8 cellular contexts compared by ENCODE assay signal in genomic region chr7:2529161-2530075, GRCh38. TPM values are rescaled to one million over a fixed set of nuclear protein-coding genes. Genes with fewer than 3 reads are reported as not detected.
DNase-seq lines count a peak whose midpoint lies in the region; ATAC-seq, FAIRE-seq and TF ChIP-seq lines count a peak whose summit lies in the region.

No MANE protein-coding gene starts in this region.

- no peaks in the 10 kb centered on the region for H3K9me3 ChIP-seq in A549

- POLR2A ChIA-PET in A549 (lab: Yijun Ruan, JAX), result no interaction called here

- H3K27ac ChIP-seq in A549, result peak overlapping the region; percentile 95 to 96

- H3K4me3 Mint-ChIP-seq in activated T-cell treated with anti-CD3 and anti-CD28 coated beads, Interleukin-2, amount 50 U/mL, for 4 hours, result peak overlapping the region; percentile 66

- H3K4me2 ChIP-seq in A549, result peak overlapping the region; percentile 78

- no peak for FAIRE-seq in A549 (lab: Jason Lieb, UNC)

- TF ChIP-seq RAD21 in A549 (conservative IDR thresholded peaks at IDR 0.05 in 1 of 2, IDR thresholded peaks at IDR 0.05 in 1 of 2), result no peak

- H3K4me3 ChIP-seq in A549 (0 out of 3 replicates have a peak overlapping the region, but pooled peaks have one; percentile 5), fibroblast of villous mesenchyme (ENCODE audit: low read depth, low read length) (no peak overlapping the region)

- peak in 1 of 2 experiments; percentile 34; a peak in 1 of 5 replicates for TF ChIP-seq EP300 in A549 (IDR thresholded peaks at IDR 0.05)

- peak; percentile 59 to 60 for DNase-seq in A549 (ENCODE audit: low read depth in 1 of 2, low spot score in 1 of 2)
- peak; percentile 81 for DNase-seq in NAMALWA (ENCODE audit: low spot score)
- no peak for DNase-seq in activated T-cell treated with anti-CD3 and anti-CD28 coated beads, Interleukin-2, amount 50 U/mL, for 4 hours
- DNase-seq in fibroblast of villous mesenchyme (ENCODE audit: low read depth), result peak; percentile 60
- DNase-seq in putamen (ENCODE audit: low spot score), result peak; percentile 52
- no peak for DNase-seq in NCI-H146 treated with DMSO at 0.1 percent for 48 hours (lab: John Stamatoyannopoulos, UW; ENCODE audit: unreplicated experiment)

- CTCF ChIA-PET in A549 (lab: Yijun Ruan, JAX), result interaction anchor here (1.3 to 1.5 kb wide), 2 partner anchors 52 to 59 kb away, joined by 3 to 4 read pairs; no protein-coding TSS in a partner anchor

- WGBS in A549 (ENCODE audit: missing lambda C conversion rate), result 3% methylated on average over 12 of the region's 30 CpGs

- no peak for TF ChIP-seq POLR2A in A549 (IDR thresholded peaks at IDR 0.05; ENCODE audit: low read length)

- TF ChIP-seq CTCF in A549 (IDR thresholded peaks at IDR 0.05), result no peak
- no peak for TF ChIP-seq CTCF in fibroblast of villous mesenchyme (IDR thresholded peaks at IDR 0.05; ENCODE audit: insufficient read depth, low read depth, low read length)

- peaks cover 4% of the 10 kb centered on the region for H3K36me3 Mint-ChIP-seq in activated T-cell treated with anti-CD3 and anti-CD28 coated beads, Interleukin-2, amount 50 U/mL, for 4 hours (ENCODE audit: insufficient read depth)

- H3K27me3 Mint-ChIP-seq in activated T-cell treated with anti-CD3 and anti-CD28 coated beads, Interleukin-2, amount 50 U/mL, for 4 hours (ENCODE audit: low read depth), result no peaks in the 10 kb centered on the region

- no peaks in the 10 kb centered on the region for H3K9me3 Mint-ChIP-seq in activated T-cell treated with anti-CD3 and anti-CD28 coated beads, Interleukin-2, amount 50 U/mL, for 4 hours

- ATAC-seq in A549 (peak; percentile 54 to 57), GM19452 (IDR thresholded peaks at IDR 0.05; ENCODE audit: unreplicated experiment) (peak; percentile 53), HG03039 (IDR thresholded peaks at IDR 0.05; ENCODE audit: unreplicated experiment) (no peak)
- peak; percentile 55 to 56 for ATAC-seq in activated T-cell treated with anti-CD3 and anti-CD28 coated beads, Interleukin-2, amount 50 U/mL, for 4 hours

- peaks cover 53% of the 10 kb centered on the region for H3K4me1 Mint-ChIP-seq in activated T-cell treated with anti-CD3 and anti-CD28 coated beads, Interleukin-2, amount 50 U/mL, for 4 hours (ENCODE audit: low read depth)

- H3K4me1 ChIP-seq in A549, result peaks cover 68% of the 10 kb centered on the region

TF ChIP-seq in A549, 52 proteins besides CTCF, POLR2A, EP300 and RAD21 (continues in another document):
- TF ChIP-seq FOXS1 (CRISPR knock-in tag; IDR thresholded peaks at IDR 0.05) (no peak), TP53 (CRISPR knock-in tag; IDR thresholded peaks at IDR 0.05) (no peak), ATOH8 (CRISPR knock-in tag; IDR thresholded peaks at IDR 0.05; ENCODE audit: low read depth) (no peak), EHMT2 (IDR thresholded peaks at IDR 0.05; ENCODE audit: low read depth) (no peak), GATA3 (IDR thresholded peaks at IDR 0.05; ENCODE audit: borderline replicate concordance) (no peak), CBX8 (IDR thresholded peaks at IDR 0.05) (no peak), ZSCAN20 (CRISPR knock-in tag; IDR thresholded peaks at IDR 0.05) (no peak), BHLHE40 (IDR thresholded peaks at IDR 0.05; ENCODE audit: low read depth, low read length) (no peak), PHF8 (IDR thresholded peaks at IDR 0.05; ENCODE audit: borderline replicate concordance, low read depth) (no peak), NR3C1 (IDR thresholded peaks at IDR 0.05) (no peak)
- TF ChIP-seq, protein P1, sequence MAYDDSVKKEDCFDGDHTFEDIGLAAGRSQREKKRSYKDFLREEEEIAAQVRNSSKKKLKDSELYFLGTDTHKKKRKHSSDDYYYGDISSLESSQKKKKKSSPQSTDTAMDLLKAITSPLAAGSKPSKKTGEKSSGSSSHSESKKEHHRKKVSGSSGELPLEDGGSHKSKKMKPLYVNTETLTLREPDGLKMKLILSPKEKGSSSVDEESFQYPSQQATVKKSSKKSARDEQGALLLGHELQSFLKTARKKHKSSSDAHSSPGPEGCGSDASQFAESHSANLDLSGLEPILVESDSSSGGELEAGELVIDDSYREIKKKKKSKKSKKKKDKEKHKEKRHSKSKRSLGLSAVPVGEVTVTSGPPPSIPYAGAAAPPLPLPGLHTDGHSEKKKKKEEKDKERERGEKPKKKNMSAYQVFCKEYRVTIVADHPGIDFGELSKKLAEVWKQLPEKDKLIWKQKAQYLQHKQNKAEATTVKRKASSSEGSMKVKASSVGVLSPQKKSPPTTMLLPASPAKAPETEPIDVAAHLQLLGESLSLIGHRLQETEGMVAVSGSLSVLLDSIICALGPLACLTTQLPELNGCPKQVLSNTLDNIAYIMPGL (CRISPR knock-in tag; IDR thresholded peaks at IDR 0.05; ENCODE audit: borderline replicate concordance), result no peak
- TF ChIP-seq, protein P2, sequence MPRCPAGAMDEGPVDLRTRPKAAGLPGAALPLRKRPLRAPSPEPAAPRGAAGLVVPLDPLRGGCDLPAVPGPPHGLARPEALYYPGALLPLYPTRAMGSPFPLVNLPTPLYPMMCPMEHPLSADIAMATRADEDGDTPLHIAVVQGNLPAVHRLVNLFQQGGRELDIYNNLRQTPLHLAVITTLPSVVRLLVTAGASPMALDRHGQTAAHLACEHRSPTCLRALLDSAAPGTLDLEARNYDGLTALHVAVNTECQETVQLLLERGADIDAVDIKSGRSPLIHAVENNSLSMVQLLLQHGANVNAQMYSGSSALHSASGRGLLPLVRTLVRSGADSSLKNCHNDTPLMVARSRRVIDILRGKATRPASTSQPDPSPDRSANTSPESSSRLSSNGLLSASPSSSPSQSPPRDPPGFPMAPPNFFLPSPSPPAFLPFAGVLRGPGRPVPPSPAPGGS (IDR thresholded peaks at IDR 0.05), result no peak
- TF ChIP-seq, protein P3, sequence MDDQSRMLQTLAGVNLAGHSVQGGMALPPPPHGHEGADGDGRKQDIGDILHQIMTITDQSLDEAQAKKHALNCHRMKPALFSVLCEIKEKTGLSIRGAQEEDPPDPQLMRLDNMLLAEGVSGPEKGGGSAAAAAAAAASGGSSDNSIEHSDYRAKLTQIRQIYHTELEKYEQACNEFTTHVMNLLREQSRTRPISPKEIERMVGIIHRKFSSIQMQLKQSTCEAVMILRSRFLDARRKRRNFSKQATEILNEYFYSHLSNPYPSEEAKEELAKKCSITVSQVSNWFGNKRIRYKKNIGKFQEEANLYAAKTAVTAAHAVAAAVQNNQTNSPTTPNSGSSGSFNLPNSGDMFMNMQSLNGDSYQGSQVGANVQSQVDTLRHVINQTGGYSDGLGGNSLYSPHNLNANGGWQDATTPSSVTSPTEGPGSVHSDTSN (IDR thresholded peaks at IDR 0.05), result no peak

RNA-seq across cellular contexts. Expression of gene LFNG, which starts 9.8 kb away (rescaled TPM):
- polyA plus RNA-seq in A549 (2011; rRNA removed) (2.3 and 2.9 TPM in 2 replicates), A549 (2017; fragmentation: RNase III; extraction: RNeasy Plus Mini Kit Qiagen cat#74134 plus additional on column Dnase treatment) (5.8 to 7.3 TPM (median 6.3 TPM) in 3 replicates)
- 4.7 and 6.4 TPM in 2 replicates for polyA plus RNA-seq in A549 (2012; cell fraction: cytosol; rRNA removed)
- 10.0 and 15.6 TPM in 2 replicates for polyA plus RNA-seq in A549 (2012; cell fraction: nucleus; rRNA removed)
- polyA minus RNA-seq in A549 (2011; rRNA and poly(A)+ RNA removed), result 2.7 and 3.0 TPM in 2 replicates
- total RNA-seq in activated T-cell treated with anti-CD3 and anti-CD28 coated beads, Interleukin-2, amount 50 U/mL, for 4 hours, result 10 to 100 TPM; 16.1 to 17.7 (median 17.7) TPM
- 7.4 and 10.8 TPM in 2 replicates for total RNA-seq in fibroblast of villous mesenchyme

RNA-seq across cellular contexts. Expression of gene BRAT1, which starts 25.9 kb away (rescaled TPM):
- polyA plus RNA-seq in A549 (2011; rRNA removed) (11.9 and 13.3 TPM in 2 replicates), A549 (2017; fragmentation: RNase III; extraction: RNeasy Plus Mini Kit Qiagen cat#74134 plus additional on column Dnase treatment) (22.6 to 25.6 TPM (median 24.4 TPM) in 3 replicates)
- 35.3 and 50.2 TPM in 2 replicates for polyA plus RNA-seq in A549 (2012; cell fraction: cytosol; rRNA removed)
- 140 and 205 TPM in 2 replicates for polyA plus RNA-seq in A549 (2012; cell fraction: nucleus; rRNA removed)
- polyA minus RNA-seq in A549 (2011; rRNA and poly(A)+ RNA removed), result 12.4 and 13.3 TPM in 2 replicates
- total RNA-seq in activated T-cell treated with anti-CD3 and anti-CD28 coated beads, Interleukin-2, amount 50 U/mL, for 4 hours, result 10 to 100 TPM; 40.7 to 55.0 (median 42.6) TPM
- total RNA-seq in fibroblast of villous mesenchyme, result 23.3 and 27.7 TPM in 2 replicates

RNA-seq across cellular contexts. Expression of gene IQCE, which starts 29.4 kb away (rescaled TPM):
- polyA plus RNA-seq in A549 (2011; rRNA removed) (10.1 and 10.6 TPM in 2 replicates), A549 (2017; fragmentation: RNase III; extraction: RNeasy Plus Mini Kit Qiagen cat#74134 plus additional on column Dnase treatment) (11.3 to 13.0 TPM (median 12.8 TPM) in 3 replicates)
- 8.9 and 9.3 TPM in 2 replicates for polyA plus RNA-seq in A549 (2012; cell fraction: cytosol; rRNA removed)
- 16.7 and 18.2 TPM in 2 replicates for polyA plus RNA-seq in A549 (2012; cell fraction: nucleus; rRNA removed)
- 10.6 and 13.3 TPM in 2 replicates for polyA minus RNA-seq in A549 (2011; rRNA and poly(A)+ RNA removed)
- total RNA-seq in activated T-cell treated with anti-CD3 and anti-CD28 coated beads, Interleukin-2, amount 50 U/mL, for 4 hours, result 10 to 100 TPM in 1 of 3 donors, 1 to 10 TPM in 2; 8.9 to 10.4 (median 9.0) TPM
- total RNA-seq in fibroblast of villous mesenchyme, result 13.2 and 13.4 TPM in 2 replicates

RNA-seq across cellular contexts. Expression of gene GRIFIN, which starts 53.2 kb away (rescaled TPM):
- polyA plus RNA-seq in A549 (2011; rRNA removed) (not detected in 2 replicates), A549 (2017; fragmentation: RNase III; extraction: RNeasy Plus Mini Kit Qiagen cat#74134 plus additional on column Dnase treatment) (not detected in 3 replicates)
- not detected in 2 replicates for polyA plus RNA-seq in A549 (2012; cell fraction: cytosol; rRNA removed)
- polyA plus RNA-seq in A549 (2012; cell fraction: nucleus; rRNA removed), result not detected in 2 replicates
- polyA minus RNA-seq in A549 (2011; rRNA and poly(A)+ RNA removed), result not detected in 2 replicates
- not detected for total RNA-seq in activated T-cell treated with anti-CD3 and anti-CD28 coated beads, Interleukin-2, amount 50 U/mL, for 4 hours
- not detected in 2 replicates for total RNA-seq in fibroblast of villous mesenchyme

Comparison
In these comparisons a context has a peak if more than half of its experiments do, and no peak if none do; other contexts are left out.
1. DNase-seq: peak in A549 (2 of 2), NAMALWA (single experiment), fibroblast of villous mesenchyme (single experiment) and putamen (single experiment); none in activated T-cell treated with anti-CD3 and anti-CD28 coated beads, Interleukin-2, amount 50 U/mL, for 4 hours (single experiment) and NCI-H146 treated with DMSO at 0.1 percent for 48 hours (single experiment).